In genomic region chr10:71606721-71607430, GRCh38 we compare ENCODE assay signal across 15 cellular contexts.
A peak's percentile ranks its signal among the peaks of the same experiment; 100 is the strongest.
DNase-seq lines count a peak whose midpoint lies in the region; ATAC-seq and TF ChIP-seq lines count a peak whose summit lies in the region.
"Had no signal": no experiment of that assay in that cellular context is flagged by ENCODE, and none has a peak within 500 bp of the region (broad histone marks: within the 10 kb centered on the region; RNA-seq: fewer than 3 reads in every experiment).

No MANE protein-coding gene starts in this region.

- ATAC-seq in GM21619 (IDR thresholded peaks at IDR 0.05; ENCODE audit: unreplicated experiment), result no peak
- ATAC-seq: GM12878 had no signal

- peak overlapping the region; percentile 3 for H3K27ac Mint-ChIP-seq in dendritic cell treated with granulocyte-macrophage colony-stimulating factor and Interleukin-4, amounts not matched to agents 40 ng/mL and 50 ng/mL, for 4 days
- H3K27ac Mint-ChIP-seq: CD4-positive, CD25-positive, alpha-beta regulatory T cell; IgD-negative memory B cell had no signal

- TF ChIP-seq CTCF in parathyroid adenoma (IDR thresholded peaks at IDR 0.05), result no peak
- no peak for TF ChIP-seq CTCF in adrenal gland (IDR thresholded peaks at IDR 0.05)

- no peak for TF ChIP-seq POLR2A in adrenal gland (IDR thresholded peaks at IDR 0.05)

- H3K4me1 ChIP-seq in parathyroid adenoma (peaks cover 83% of the 10 kb centered on the region), adrenal gland (replicated peaks in 1 of 2) (no peaks in the 10 kb centered on the region)
- H3K4me1 ChIP-seq in effector memory CD4-positive, alpha-beta T cell (ENCODE audit: control insufficient read depth, insufficient read depth, low read length, poor library complexity, severe bottlenecking), result no peaks in the 10 kb centered on the region

- H3K27me3 Mint-ChIP-seq in dendritic cell treated with granulocyte-macrophage colony-stimulating factor and Interleukin-4, amounts not matched to agents 40 ng/mL and 50 ng/mL, for 4 days, result peaks cover 3% of the 10 kb centered on the region
- H3K27me3 Mint-ChIP-seq: CD4-positive, CD25-positive, alpha-beta regulatory T cell had no signal

- DNase-seq in NCI-H524 (lab: John Stamatoyannopoulos, UW) (peak; percentile 7 to 70), NCI-H524 treated with DMSO at 0.1 percent for 48 hours (lab: John Stamatoyannopoulos, UW) (no peak), NCI-H2171 treated with DMSO at 0.1 percent for 48 hours (lab: John Stamatoyannopoulos, UW) (peak; percentile 82), adrenal gland (no peak)
- no peak for DNase-seq in effector memory CD4-positive, alpha-beta T cell
- DNase-seq: 8988T; AML-193; CD4-positive, CD25-positive, alpha-beta regulatory T cell; DMS79 had no signal

- H3K36me3 Mint-ChIP-seq in dendritic cell treated with granulocyte-macrophage colony-stimulating factor and Interleukin-4, amounts not matched to agents 40 ng/mL and 50 ng/mL, for 4 days (ENCODE audit: low read depth), result no peaks in the 10 kb centered on the region
- H3K36me3 Mint-ChIP-seq: CD4-positive, CD25-positive, alpha-beta regulatory T cell; IgD-negative memory B cell had no signal

- H3K9ac ChIP-seq in parathyroid adenoma, result no peak overlapping the region
- H3K9ac ChIP-seq: BLaER1 had no signal

- H3K36me3 ChIP-seq in parathyroid adenoma (ENCODE audit: control insufficient read depth, insufficient read depth, low read length) (no peaks in the 10 kb centered on the region), adrenal gland (replicated peaks in 1 of 2) (no peaks in the 10 kb centered on the region)
- H3K36me3 ChIP-seq in effector memory CD4-positive, alpha-beta T cell (ENCODE audit: control insufficient read depth, insufficient read depth, low read length), result no peaks in the 10 kb centered on the region
- H3K36me3 ChIP-seq: BLaER1 had no signal

- H3K4me3 ChIP-seq in parathyroid adenoma (ENCODE audit: low read depth, low read length), result no peak overlapping the region
- no peak overlapping the region for H3K4me3 ChIP-seq in adrenal gland
- H3K4me3 ChIP-seq in effector memory CD4-positive, alpha-beta T cell (ENCODE audit: insufficient read depth, low read depth, low read length, poor library complexity, severe bottlenecking), result no peak overlapping the region
- H3K4me3 ChIP-seq: BLaER1, GM12878 had no signal

- no peak overlapping the region for H3K4me2 ChIP-seq in parathyroid adenoma (ENCODE audit: low read length)
- H3K4me2 ChIP-seq: BLaER1 had no signal

- peak overlapping the region; percentile 100 for H3K27ac ChIP-seq in parathyroid adenoma
- H3K27ac ChIP-seq in adrenal gland, result no peak overlapping the region
- no peak overlapping the region for H3K27ac ChIP-seq in effector memory CD4-positive, alpha-beta T cell (ENCODE audit: insufficient read depth, low read length, poor library complexity, severe bottlenecking)
- H3K27ac ChIP-seq: BLaER1 had no signal

- peaks cover 24% of the 10 kb centered on the region for H3K79me2 ChIP-seq in parathyroid adenoma

- H3K9me3 ChIP-seq in parathyroid adenoma (ENCODE audit: control insufficient read depth, low read length) (no peaks in the 10 kb centered on the region), adrenal gland (replicated peaks in 1 of 3) (no peaks in the 10 kb centered on the region)
- no peaks in the 10 kb centered on the region for H3K9me3 ChIP-seq in effector memory CD4-positive, alpha-beta T cell (ENCODE audit: control insufficient read depth, low read length)
- H3K9me3 ChIP-seq: BLaER1 had no signal

- no peak overlapping the region for H3K4me3 Mint-ChIP-seq in dendritic cell treated with granulocyte-macrophage colony-stimulating factor and Interleukin-4, amounts not matched to agents 40 ng/mL and 50 ng/mL, for 4 days
- H3K4me3 Mint-ChIP-seq: CD4-positive, CD25-positive, alpha-beta regulatory T cell had no signal

- no peak overlapping the region for H2AFZ ChIP-seq in parathyroid adenoma

- H3K27me3 ChIP-seq in parathyroid adenoma (ENCODE audit: control insufficient read depth, insufficient read depth, low read length), result no peaks in the 10 kb centered on the region
- H3K27me3 ChIP-seq in adrenal gland, result no peaks in the 10 kb centered on the region
- no peaks in the 10 kb centered on the region for H3K27me3 ChIP-seq in effector memory CD4-positive, alpha-beta T cell (replicated peaks; ENCODE audit: control insufficient read depth, insufficient read depth, low read length, poor library complexity, severe bottlenecking)
- H3K27me3 ChIP-seq: BLaER1 had no signal

- intact Hi-C loops in dendritic cell treated with granulocyte-macrophage colony-stimulating factor and Interleukin-4, amounts not matched to agents 40 ng/mL and 50 ng/mL, for 4 days (cut with micrococcal nuclease), result no loop called here
- intact Hi-C loops in adrenal gland (cut with DNase I), result loop anchor here (10.0 kb wide), 2 partner anchors 222 to 292 kb away; partner anchors contain the start of gene SLC29A3 (in 1 of the 2)

- WGBS in adrenal gland, 4 donors, result 84 to 85% (median 85%) methylated on average over 11 to 13 of the region's 13 CpGs

- H3K4me1 Mint-ChIP-seq in dendritic cell treated with granulocyte-macrophage colony-stimulating factor and Interleukin-4, amounts not matched to agents 40 ng/mL and 50 ng/mL, for 4 days (ENCODE audit: low read depth), result peaks cover 35% of the 10 kb centered on the region

- H3K9me3 Mint-ChIP-seq in dendritic cell treated with granulocyte-macrophage colony-stimulating factor and Interleukin-4, amounts not matched to agents 40 ng/mL and 50 ng/mL, for 4 days, result no peaks in the 10 kb centered on the region
- H3K9me3 Mint-ChIP-seq: CD4-positive, CD25-positive, alpha-beta regulatory T cell; IgD-negative memory B cell had no signal

Comparison
In these comparisons a context has a peak if more than half of its experiments do, and no peak if none do; other contexts are left out.
1. DNase-seq: peak in NCI-H524 (2 of 2) and NCI-H2171 treated with DMSO at 0.1 percent for 48 hours (single experiment); none in NCI-H524 treated with DMSO at 0.1 percent for 48 hours (single experiment), adrenal gland (0 of 7) and effector memory CD4-positive, alpha-beta T cell (0 of 3).